ENCODE assay signal across 13 cellular contexts in genomic region chr3:52530918-52531635, GRCh38. TPM values are rescaled to one million over a fixed set of nuclear protein-coding genes. Genes with fewer than 3 reads are reported as not detected.
DNase-seq lines count a peak whose midpoint lies in the region; ATAC-seq and TF ChIP-seq lines count a peak whose summit lies in the region.
"Had no signal": no experiment of that assay in that cellular context is flagged by ENCODE, and none has a peak within 500 bp of the region (broad histone marks: within the 10 kb centered on the region; RNA-seq: fewer than 3 reads in every experiment).

No MANE protein-coding gene starts in this region.

- no peaks in the 10 kb centered on the region for H3K9me3 ChIP-seq in BE2C

- H3K4me1 Mint-ChIP-seq in HFFc6 (ENCODE audit: low read depth) (peaks cover 46% of the 10 kb centered on the region), glutamatergic neuron (ENCODE audit: low read depth, unreplicated experiment) (peaks cover 11% of the 10 kb centered on the region), neural crest cell (peaks cover 40% of the 10 kb centered on the region)

- DNase-seq in BE2C (no peak), HFFc6 (no peak), glutamatergic neuron (peak; percentile 15), neural crest cell (ENCODE audit: low read depth, low spot score) (no peak), inferior parietal cortex (ENCODE audit: extremely low spot score) (no peak)
- DNase-seq: effector CD8-positive, alpha-beta T cell; NCI-H1694 had no signal

- H3K27me3 ChIP-seq in BE2C = no peaks in the 10 kb centered on the region

- ATAC-seq in HG03432 (IDR thresholded peaks at IDR 0.05; ENCODE audit: unreplicated experiment) (no peak), HG03378 (IDR thresholded peaks at IDR 0.05; ENCODE audit: unreplicated experiment) (no peak), GM21825 (IDR thresholded peaks at IDR 0.05; ENCODE audit: unreplicated experiment) (no peak)
- ATAC-seq: T-cell had no signal

- H3K4me1 ChIP-seq in BE2C = peaks cover 22% of the 10 kb centered on the region

- peak overlapping the region; percentile 12; the same call in 1 of the 2 replicates for H3K4me3 ChIP-seq in BE2C (ENCODE audit: low read depth, low read length)
- H3K4me3 ChIP-seq: GM23248 had no signal

- TF ChIP-seq CTCF in BE2C (IDR thresholded peaks at IDR 0.05; ENCODE audit: low read depth, low read length) = no peak
- no peak for TF ChIP-seq CTCF in HFFc6 (IDR thresholded peaks at IDR 0.05)
- TF ChIP-seq CTCF in glutamatergic neuron (IDR thresholded peaks at IDR 0.05; ENCODE audit: partially characterized antibody, unreplicated experiment) = no peak
- TF ChIP-seq CTCF in neural crest cell (conservative IDR thresholded peaks at IDR 0.05) = no peak

- H3K27ac Mint-ChIP-seq in HFFc6 = 0 out of 2 replicates have a peak overlapping the region, but pooled peaks have one; percentile 71
- H3K27ac Mint-ChIP-seq in glutamatergic neuron (ENCODE audit: unreplicated experiment) = no peak overlapping the region
- H3K27ac Mint-ChIP-seq in neural crest cell (ENCODE audit: unreplicated experiment) = no peak overlapping the region
- H3K27ac Mint-ChIP-seq: T-cell had no signal

- H3K27me3 Mint-ChIP-seq in HFFc6 (ENCODE audit: insufficient read depth) (no peaks in the 10 kb centered on the region), glutamatergic neuron (ENCODE audit: unreplicated experiment) (peaks cover 10% of the 10 kb centered on the region), neural crest cell (ENCODE audit: low read depth) (no peaks in the 10 kb centered on the region)
- H3K27me3 Mint-ChIP-seq: T-cell had no signal

- H3K4me3 Mint-ChIP-seq in HFFc6 (no peak overlapping the region), glutamatergic neuron (ENCODE audit: unreplicated experiment) (no peak overlapping the region), neural crest cell (peak overlapping the region; percentile 86)

- peaks cover 22% of the 10 kb centered on the region for H3K36me3 ChIP-seq in BE2C

- H3K9me3 Mint-ChIP-seq in HFFc6 (no peaks in the 10 kb centered on the region), glutamatergic neuron (ENCODE audit: unreplicated experiment) (peaks cover 13% of the 10 kb centered on the region), neural crest cell (no peaks in the 10 kb centered on the region)
- H3K9me3 Mint-ChIP-seq: T-cell had no signal

- H3K36me3 Mint-ChIP-seq in HFFc6 (ENCODE audit: low read depth) (peaks cover 4% of the 10 kb centered on the region; the same call in 1 of the 2 replicates), glutamatergic neuron (ENCODE audit: unreplicated experiment) (no peaks in the 10 kb centered on the region), neural crest cell (ENCODE audit: low read depth) (peaks cover 6% of the 10 kb centered on the region)
- H3K36me3 Mint-ChIP-seq: T-cell had no signal

RNA-seq across cellular contexts. Expression of gene NT5DC2, which starts 2.6 kb away (rescaled TPM):
- 261 TPM for polyA plus RNA-seq in BE2C (2012; ENCODE audit: insufficient read depth, insufficient read length, low read depth)
- total RNA-seq in HFFc6 (2021; fragmentation: NEBNext Ultra II Directional; extraction: Animal tissue kit (Norgen Biotek cat#: 25700)) = 100 to 1,000 TPM; 156 to 198 (median 183) TPM
- total RNA-seq in glutamatergic neuron (ENCODE audit: unreplicated experiment) (308 TPM), neural crest cell (389 and 392 TPM in 2 replicates)

RNA-seq across cellular contexts. Expression of gene UQCC5, which starts 5.3 kb away (rescaled TPM):
- 28.9 TPM for polyA plus RNA-seq in BE2C (2012; ENCODE audit: insufficient read depth, insufficient read length, low read depth)
- total RNA-seq in HFFc6 (2021; fragmentation: NEBNext Ultra II Directional; extraction: Animal tissue kit (Norgen Biotek cat#: 25700)) = 10 to 100 TPM; 22.2 to 38.4 (median 28.3) TPM
- 13.7 TPM for total RNA-seq in glutamatergic neuron (ENCODE audit: unreplicated experiment)
- 26.2 and 29.8 TPM in 2 replicates for total RNA-seq in neural crest cell

RNA-seq across cellular contexts. Expression of gene STAB1, which starts 35.9 kb away (rescaled TPM):
- not detected for polyA plus RNA-seq in BE2C (2012; ENCODE audit: insufficient read depth, insufficient read length, low read depth)
- total RNA-seq in HFFc6 (2021; fragmentation: NEBNext Ultra II Directional; extraction: Animal tissue kit (Norgen Biotek cat#: 25700)) = not detected
- total RNA-seq in glutamatergic neuron (ENCODE audit: unreplicated experiment) = 6.3 TPM
- 0.11 and 0.16 TPM in 2 replicates for total RNA-seq in neural crest cell
- total RNA-seq: activated CD8-positive, alpha-beta memory T cell treated with anti-CD3 and anti-CD28 coated beads for 36 hours; GM23248 had no signal
- polyA plus RNA-seq: GM23248 had no signal
